ENCODE assay signal across 29 cellular contexts in genomic region chr4:150948710-150949109, GRCh38.
"Had no signal": no experiment of that assay in that cellular context is flagged by ENCODE, and none has a peak within 500 bp of the region (broad histone marks: within the 10 kb centered on the region; RNA-seq: fewer than 3 reads in every experiment).

No MANE protein-coding gene starts in this region.

- H3K27ac Mint-ChIP-seq: naive B cell; natural killer cell; nephron; neural progenitor cell; stimulated activated memory B cell treated with anti-CD40 and anti-IgM and Interleukin-4, amounts not matched to agents 10 μg/mL and 1 μg/mL and 100 μg/mL, for 72 hours; stimulated activated naive CD8-positive, alpha-beta T cell treated with anti-CD3 and anti-CD28 coated beads, Interleukin-15, amount 100 ng/mL, for 72 hours; type B pancreatic cell had no signal

- H3K36me3 ChIP-seq: neural progenitor cell, ovary, right lobe of liver, sigmoid colon, spleen, suprapubic skin, tibial artery, transverse colon, upper lobe of right lung, uterus had no signal

- H3K4me1 Mint-ChIP-seq: nephron had no signal

- ATAC-seq: natural killer cell; psoas muscle; right cardiac atrium; right lobe of liver; stimulated activated memory B cell treated with anti-CD40 and anti-IgM and Interleukin-4, amounts not matched to agents 10 μg/mL and 1 μg/mL and 100 μg/mL, for 72 hours; stimulated activated naive CD8-positive, alpha-beta T cell treated with anti-CD3 and anti-CD28 coated beads, Interleukin-15, amount 100 ng/mL, for 72 hours; stimulated activated naive CD8-positive, alpha-beta T cell treated with anti-CD3 and anti-CD28 coated beads, Interleukin-15, Interleukin-2, amounts not matched to agents 100 U/mL and 50 U/mL, for 24 hours; upper lobe of right lung had no signal

- H3K4me2 ChIP-seq: neural progenitor cell, smooth muscle cell had no signal

- H3K9me3 ChIP-seq: ovary, right lobe of liver, sigmoid colon, suprapubic skin, testis, tibial artery, transverse colon, upper lobe of right lung, uterus had no signal

- H3K4me1 ChIP-seq: psoas muscle, right lobe of liver, sigmoid colon, testis, upper lobe of right lung, uterus had no signal

- H2AFZ ChIP-seq: neural progenitor cell had no signal

- H3K27me3 Mint-ChIP-seq: naive B cell; stimulated activated memory B cell treated with anti-CD40 and anti-IgM and Interleukin-4, amounts not matched to agents 10 μg/mL and 1 μg/mL and 100 μg/mL, for 72 hours; stimulated activated naive CD8-positive, alpha-beta T cell treated with anti-CD3 and anti-CD28 coated beads, Interleukin-15, amount 100 ng/mL, for 72 hours; type B pancreatic cell had no signal

- H3K4me3 Mint-ChIP-seq: natural killer cell; nephron; neural progenitor cell; stimulated activated memory B cell treated with anti-CD40 and anti-IgM and Interleukin-4, amounts not matched to agents 10 μg/mL and 1 μg/mL and 100 μg/mL, for 72 hours; stimulated activated naive CD8-positive, alpha-beta T cell treated with anti-CD3 and anti-CD28 coated beads, Interleukin-15, amount 100 ng/mL, for 72 hours; type B pancreatic cell had no signal

- H3K27me3 ChIP-seq: neural progenitor cell, ovary, right lobe of liver, sigmoid colon, spleen, suprapubic skin, testis, tibial artery, transverse colon, upper lobe of right lung, uterus had no signal

- H3K27ac ChIP-seq: neural progenitor cell, ovary, psoas muscle, right lobe of liver, sigmoid colon, spleen, suprapubic skin, testis, tibial artery, transverse colon, upper lobe of right lung, uterus had no signal

- H3K4me3 ChIP-seq: neural progenitor cell, ovary, psoas muscle, right lobe of liver, sigmoid colon, smooth muscle cell, spleen, suprapubic skin, testis, tibial artery, transverse colon, upper lobe of right lung, uterus had no signal

- H3K36me3 Mint-ChIP-seq: naive B cell, natural killer cell, neural progenitor cell had no signal

- H3K9me3 Mint-ChIP-seq: natural killer cell; stimulated activated naive CD8-positive, alpha-beta T cell treated with anti-CD3 and anti-CD28 coated beads, Interleukin-15, amount 100 ng/mL, for 72 hours had no signal

- DNase-seq: naive B cell; natural killer cell; occipital lobe; ovary; psoas muscle; right cardiac atrium; right lobe of liver; sigmoid colon; spleen; stimulated activated CD4-positive, alpha-beta T cell treated with anti-CD3 and anti-CD28 coated beads, Interleukin-12 subunit alpha, Interleukin-12 subunit beta, amount 100 ng/mL, for 4 hours; stimulated activated CD4-positive, alpha-beta T cell treated with anti-CD3 and anti-CD28 coated beads, Interleukin-1b, Interleukin-23, amount 100 ng/mL, for 48 hours; stimulated activated CD4-positive, alpha-beta T cell treated with anti-CD3 and anti-CD28 coated beads, Interleukin-4, amount 100 ng/mL, for 1 hour; stimulated activated CD4-positive, alpha-beta T cell treated with anti-CD3 and anti-CD28 coated beads, Interleukin-4, amount 100 ng/mL, for 4 hours; stimulated activated CD8-positive, alpha-beta memory T cell treated with anti-CD3 and anti-CD28 coated beads, Interleukin-4, amount 100 ng/mL, for 48 hours; stimulated activated naive CD4-positive, alpha-beta T cell; stimulated activated naive CD8-positive, alpha-beta T cell treated with anti-CD3 and anti-CD28 coated beads, Interleukin-15, amount 100 ng/mL, for 72 hours; stimulated activated naive CD8-positive, alpha-beta T cell treated with anti-CD3 and anti-CD28 coated beads, Interleukin-15, Interleukin-2, amounts not matched to agents 100 U/mL and 50 U/mL, for 24 hours; substantia nigra; testis; tibial artery; transverse colon; upper lobe of right lung; uterus had no signal
